ENCODE assay signal across 15 cellular contexts in the genomic region with DNA sequence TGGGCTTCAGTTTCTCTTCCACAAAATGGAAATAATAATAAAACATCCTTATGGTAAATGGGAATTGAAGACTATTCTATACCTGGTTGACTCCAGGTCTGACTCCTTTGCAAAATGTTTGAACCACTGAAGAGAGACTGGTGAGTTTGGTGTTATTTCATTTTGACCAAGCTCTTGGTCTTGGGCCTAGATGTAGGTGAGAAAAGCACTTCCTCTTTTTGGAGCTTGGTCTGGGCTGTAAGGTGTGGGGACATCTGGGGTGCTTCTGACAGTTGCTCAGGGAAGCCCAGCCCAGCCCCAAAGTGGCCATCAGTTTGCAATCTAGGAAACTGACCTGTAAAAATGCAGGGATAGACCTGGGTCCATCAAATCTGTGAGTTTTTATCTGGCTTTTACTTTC. TPM values are rescaled to one million over a fixed set of nuclear protein-coding genes. Genes with fewer than 3 reads are reported as not detected.
DNase-seq lines count a peak whose midpoint lies in the region; ATAC-seq lines count a peak whose summit lies in the region.
"Had no signal": no experiment of that assay in that cellular context is flagged by ENCODE, and none has a peak within 500 bp of the region (broad histone marks: within the 10 kb centered on the region; RNA-seq: fewer than 3 reads in every experiment).

No MANE protein-coding gene starts in this region.

- no peaks in the 10 kb centered on the region for H3K4me1 Mint-ChIP-seq in immature natural killer cell
- no peaks in the 10 kb centered on the region for H3K4me1 Mint-ChIP-seq in activated T-cell treated with anti-CD3 and anti-CD28 coated beads, Interleukin-2, amount 50 U/mL, for 4 hours (ENCODE audit: low read depth)

- ATAC-seq in GM18870 (IDR thresholded peaks at IDR 0.05; ENCODE audit: unreplicated experiment) (peak; percentile 66), GM21528 (IDR thresholded peaks at IDR 0.05; ENCODE audit: low FRiP score, unreplicated experiment) (peak; percentile 73), HG03066 (IDR thresholded peaks at IDR 0.05; ENCODE audit: low read depth, unreplicated experiment) (peak; percentile 69)
- ATAC-seq in activated T-cell treated with anti-CD3 and anti-CD28 coated beads, Interleukin-2, amount 50 U/mL, for 4 hours, result no peak
- ATAC-seq: Panc1 had no signal

- H3K27me3 Mint-ChIP-seq in immature natural killer cell (ENCODE audit: low read depth in 3 of 3), result no peaks in the 10 kb centered on the region
- peaks cover 6% of the 10 kb centered on the region for H3K27me3 Mint-ChIP-seq in activated T-cell treated with anti-CD3 and anti-CD28 coated beads, Interleukin-2, amount 50 U/mL, for 4 hours (ENCODE audit: low read depth)
- H3K27me3 Mint-ChIP-seq: CD4-positive, alpha-beta memory T cell had no signal

- no peak overlapping the region for H3K27ac Mint-ChIP-seq in immature natural killer cell
- H3K27ac Mint-ChIP-seq: CD4-positive, alpha-beta memory T cell had no signal

- peaks cover 0 to 4% (median 0%) of the 10 kb centered on the region in 6 donors for H3K9me3 Mint-ChIP-seq in immature natural killer cell
- H3K9me3 Mint-ChIP-seq in activated T-cell treated with anti-CD3 and anti-CD28 coated beads, Interleukin-2, amount 50 U/mL, for 4 hours, result peaks cover 5% of the 10 kb centered on the region

- H3K4me3 Mint-ChIP-seq in immature natural killer cell, result no peak overlapping the region
- H3K4me3 Mint-ChIP-seq in activated T-cell treated with anti-CD3 and anti-CD28 coated beads, Interleukin-2, amount 50 U/mL, for 4 hours, result no peak overlapping the region
- H3K4me3 Mint-ChIP-seq: CD4-positive, alpha-beta memory T cell had no signal

- intact Hi-C loops in cardiac septum (cut with DNase I), result no loop called here

- DNase-seq in NOMO-1 treated with dmso at 0.1 percent for 144 hours (lab: John Stamatoyannopoulos, UW; ENCODE audit: unreplicated experiment) (peak; percentile 13), dedifferentiated amniotic fluid mesenchymal stem cell (ENCODE audit: extremely low spot score) (no peak), cardiac septum (ENCODE audit: low spot score) (no peak), immature natural killer cell (no peak)
- no peak for DNase-seq in activated T-cell treated with anti-CD3 and anti-CD28 coated beads, Interleukin-2, amount 50 U/mL, for 4 hours
- DNase-seq: CD4-positive, alpha-beta memory T cell; mesenchymal stem cell; NCI-H2029 treated with DMSO at 0.1 percent for 48 hours; stimulated activated CD4-positive, alpha-beta T cell treated with anti-CD3 and anti-CD28 coated beads, Interleukin-4, amount 100 ng/mL, for 24 hours; T-helper 9 cell had no signal

- no peaks in the 10 kb centered on the region for H3K36me3 Mint-ChIP-seq in immature natural killer cell
- H3K36me3 Mint-ChIP-seq in activated T-cell treated with anti-CD3 and anti-CD28 coated beads, Interleukin-2, amount 50 U/mL, for 4 hours (ENCODE audit: insufficient read depth), result no peaks in the 10 kb centered on the region
- H3K36me3 Mint-ChIP-seq: CD4-positive, alpha-beta memory T cell had no signal

RNA-seq across cellular contexts. Expression of a gene that starts 26.8 kb away (rescaled TPM):
- 115 TPM for total RNA-seq in cardiac septum
- polyA plus RNA-seq in immature natural killer cell, result not detected
- under 1 TPM in 2 of 3 donors, not detected in 1; 0.14 to 0.20 TPM for total RNA-seq in activated T-cell treated with anti-CD3 and anti-CD28 coated beads, Interleukin-2, amount 50 U/mL, for 4 hours
- total RNA-seq: CD4-positive, alpha-beta memory T cell; HT1080 had no signal
- polyA plus RNA-seq: CD4-positive, alpha-beta memory T cell had no signal

Comparison
In these comparisons a context has a peak if more than half of its experiments do, and no peak if none do; other contexts are left out.
1. ATAC-seq: peak in GM18870 (single experiment), GM21528 (single experiment) and HG03066 (single experiment); none in activated T-cell treated with anti-CD3 and anti-CD28 coated beads, Interleukin-2, amount 50 U/mL, for 4 hours (0 of 2).
2. RNA of a gene that starts 26.8 kb away (total RNA-seq): 115 TPM in cardiac septum (single experiment); 0.14 to 0.20 TPM in activated T-cell treated with anti-CD3 and anti-CD28 coated beads, Interleukin-2, amount 50 U/mL, for 4 hours; every median in the first group is over 10 times any median in the second.